ENCODE assay signal across 9 cellular contexts in the genomic region with DNA sequence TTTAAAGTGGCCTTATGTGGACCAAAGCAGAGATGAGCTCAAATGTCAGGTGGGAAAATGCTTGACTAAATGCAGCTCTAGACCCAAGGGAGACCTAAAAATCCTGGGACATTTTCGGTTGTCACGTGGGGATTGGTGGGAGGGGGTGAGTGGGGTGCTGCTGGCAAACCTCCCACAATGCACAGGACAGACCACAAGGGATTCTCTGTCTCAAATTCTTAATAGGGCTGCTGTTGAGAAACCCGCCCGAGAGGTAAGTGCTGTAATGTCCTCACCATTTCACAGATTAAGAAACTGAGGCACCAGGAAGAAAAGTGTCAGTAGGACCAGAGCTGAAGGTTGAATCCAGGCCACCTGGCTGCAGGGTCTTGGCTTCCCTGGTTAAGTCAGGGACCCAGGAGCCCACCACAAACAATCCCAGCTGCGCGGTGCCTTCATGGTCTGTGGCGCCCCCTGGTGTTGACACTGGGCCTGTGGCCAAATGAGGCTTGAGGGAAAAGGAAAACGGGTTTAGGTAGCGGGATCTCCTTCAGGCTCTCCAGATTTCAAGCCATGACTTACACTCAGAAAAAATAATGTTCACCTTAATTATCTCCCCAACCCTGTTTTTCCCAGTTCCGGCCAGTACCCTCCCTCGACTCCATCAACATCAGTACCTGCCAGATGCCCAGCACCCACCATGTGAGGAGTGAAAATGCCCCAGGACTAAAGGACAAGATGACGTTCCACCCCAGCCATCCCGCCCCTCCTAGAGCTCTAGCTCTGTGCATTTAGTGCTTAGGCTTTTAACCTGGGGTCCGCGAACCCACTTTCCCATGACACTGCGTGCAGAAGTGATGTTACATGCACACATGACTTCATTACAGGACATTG. TPM values are rescaled to one million over a fixed set of nuclear protein-coding genes. Genes with fewer than 3 reads are reported as not detected.
DNase-seq lines count a peak whose midpoint lies in the region; ATAC-seq and TF ChIP-seq lines count a peak whose summit lies in the region.
"Had no signal": no experiment of that assay in that cellular context is flagged by ENCODE, and none has a peak within 500 bp of the region (broad histone marks: within the 10 kb centered on the region; RNA-seq: fewer than 3 reads in every experiment).

No MANE protein-coding gene starts in this region.

- H3K36me3 ChIP-seq in mucosa of descending colon (ENCODE audit: low read depth), result no peaks in the 10 kb centered on the region
- no peaks in the 10 kb centered on the region for H3K36me3 ChIP-seq in tibial artery
- H3K36me3 ChIP-seq: HAP-1 had no signal

- H3K27me3 ChIP-seq in tibial artery, result peaks cover 0 to 40% of the 10 kb centered on the region in 2 donors

- H3K9me3 ChIP-seq in mucosa of descending colon, result no peaks in the 10 kb centered on the region
- H3K9me3 ChIP-seq in tibial artery, result no peaks in the 10 kb centered on the region
- H3K9me3 ChIP-seq: HAP-1 had no signal

- H3K4me3 ChIP-seq in coronary artery, result no peak overlapping the region
- H3K4me3 ChIP-seq in mucosa of descending colon, result no peak overlapping the region
- H3K4me3 ChIP-seq in tibial artery, result no peak overlapping the region
- H3K4me3 ChIP-seq: HAP-1 had no signal

- H3K36me3 Mint-ChIP-seq in HFFc6 (ENCODE audit: low read depth) (no peaks in the 10 kb centered on the region), activated B cell treated with CpG ODN at 0.5 μM for 24 hours (ENCODE audit: low read depth) (no peaks in the 10 kb centered on the region)

- H3K27me3 Mint-ChIP-seq in HFFc6 (ENCODE audit: insufficient read depth) (peaks cover 55% of the 10 kb centered on the region), activated B cell treated with CpG ODN at 0.5 μM for 24 hours (peaks cover 67% of the 10 kb centered on the region)

- ATAC-seq in activated B cell treated with CpG ODN at 0.5 μM for 24 hours (ENCODE audit: low read depth) (peak; percentile 40), mucosa of descending colon (peak; percentile 78)

- DNase-seq in Ammon's horn (ENCODE audit: low spot score), result peak; percentile 6
- peak; percentile 15 for DNase-seq in HFFc6
- peak; percentile 45 for DNase-seq in activated B cell treated with CpG ODN at 0.5 μM for 24 hours
- DNase-seq in coronary artery (ENCODE audit: low spot score), result no peak
- DNase-seq in mucosa of descending colon, result peak in 2 of 3 donors; percentile 56 to 61
- DNase-seq in tibial artery, result no peak
- no peak for DNase-seq in NCI-H526 treated with DMSO at 0.1 percent for 48 hours (lab: John Stamatoyannopoulos, UW)
- no peak for DNase-seq in mucosa of gallbladder (ENCODE audit: low spot score)

- H3K4me1 Mint-ChIP-seq in HFFc6 (ENCODE audit: low read depth), result no peaks in the 10 kb centered on the region
- no peaks in the 10 kb centered on the region for H3K4me1 Mint-ChIP-seq in activated B cell treated with CpG ODN at 0.5 μM for 24 hours

- intact Hi-C loops in activated B cell treated with CpG ODN at 0.5 μM for 24 hours (cut with micrococcal nuclease), result loop anchor here (1.0 to 2.0 kb wide), 3 partner anchors 96 to 184 kb away; no protein-coding TSS in a partner anchor
- intact Hi-C loops in mucosa of descending colon (cut with DNase I, micrococcal nuclease), result loop anchor here (5.0 to 10.0 kb wide), 2 partner anchors 127 to 130 kb away; no protein-coding TSS in a partner anchor
- intact Hi-C loops in tibial artery (cut with DNase I; ENCODE audit: low total_unique reads), result loop anchor here (5.0 kb wide), 2 partner anchors 92 to 127 kb away; no protein-coding TSS in a partner anchor

- no peak overlapping the region for H3K27ac Mint-ChIP-seq in HFFc6
- no peak overlapping the region for H3K27ac Mint-ChIP-seq in activated B cell treated with CpG ODN at 0.5 μM for 24 hours

- TF ChIP-seq CTCF in HFFc6 (IDR thresholded peaks at IDR 0.05), result peak; percentile 96
- TF ChIP-seq CTCF in activated B cell treated with CpG ODN at 0.5 μM for 24 hours (IDR thresholded peaks at IDR 0.05), result no peak
- TF ChIP-seq CTCF in coronary artery (IDR thresholded peaks at IDR 0.05), result peak; percentile 80
- TF ChIP-seq CTCF in mucosa of descending colon (IDR thresholded peaks at IDR 0.05), result peak; percentile 74
- peak; percentile 44 to 71 for TF ChIP-seq CTCF in tibial artery (IDR thresholded peaks at IDR 0.05)

- POLR2A ChIA-PET in activated B cell treated with CpG ODN at 0.5 μM for 24 hours (lab: Charles Lee), result interaction anchor here (1.6 kb wide), 1 partner anchor 97 kb away, joined by 7 read pairs; no protein-coding TSS in a partner anchor

- H3K4me3 Mint-ChIP-seq in HFFc6, result no peak overlapping the region
- H3K4me3 Mint-ChIP-seq in activated B cell treated with CpG ODN at 0.5 μM for 24 hours, result no peak overlapping the region

- H3K27ac ChIP-seq in coronary artery, result no peak overlapping the region
- H3K27ac ChIP-seq in tibial artery, result no peak overlapping the region

- CTCF ChIA-PET in activated B cell treated with CpG ODN at 0.5 μM for 24 hours (lab: Charles Lee), result interaction anchor here (0.7 to 3.9 kb wide), 15 partner anchors 24 to 185 kb away, joined by 3 to 66 read pairs (median 5); no protein-coding TSS in a partner anchor

- H3K4me1 ChIP-seq in mucosa of descending colon (ENCODE audit: low read depth) (no peaks in the 10 kb centered on the region), tibial artery (no peaks in the 10 kb centered on the region)
- H3K4me1 ChIP-seq: HAP-1 had no signal

- H3K9me3 Mint-ChIP-seq in HFFc6, result no peaks in the 10 kb centered on the region
- no peaks in the 10 kb centered on the region for H3K9me3 Mint-ChIP-seq in activated B cell treated with CpG ODN at 0.5 μM for 24 hours

RNA-seq across cellular contexts. Expression of gene HLA-G, which starts 7.2 kb away (rescaled TPM):
- under 1 TPM in 4 of 6 experiments, not detected in 2; 0.16 to 0.48 (median 0.24) TPM for total RNA-seq in HFFc6 (2021; fragmentation: NEBNext Ultra II Directional; extraction: Animal tissue kit (Norgen Biotek cat#: 25700))
- 5.4 and 8.5 TPM in 2 replicates for total RNA-seq in activated B cell treated with CpG ODN at 0.5 μM for 24 hours
- total RNA-seq in mucosa of descending colon, result 1 to 10 TPM; 1.5 to 1.9 (median 1.9) TPM
- 0.52 TPM for total RNA-seq in mucosa of gallbladder

Comparison
In these comparisons a context has a peak if more than half of its experiments do, and no peak if none do; other contexts are left out.
1. DNase-seq: peak in Ammon's horn (single experiment), HFFc6 (single experiment), activated B cell treated with CpG ODN at 0.5 μM for 24 hours (single experiment) and mucosa of descending colon (2 of 3); none in coronary artery (single experiment), tibial artery (0 of 2), NCI-H526 treated with DMSO at 0.1 percent for 48 hours (single experiment) and mucosa of gallbladder (single experiment).